Comparison of ENCODE assay signal across 12 cellular contexts in the genomic region with DNA sequence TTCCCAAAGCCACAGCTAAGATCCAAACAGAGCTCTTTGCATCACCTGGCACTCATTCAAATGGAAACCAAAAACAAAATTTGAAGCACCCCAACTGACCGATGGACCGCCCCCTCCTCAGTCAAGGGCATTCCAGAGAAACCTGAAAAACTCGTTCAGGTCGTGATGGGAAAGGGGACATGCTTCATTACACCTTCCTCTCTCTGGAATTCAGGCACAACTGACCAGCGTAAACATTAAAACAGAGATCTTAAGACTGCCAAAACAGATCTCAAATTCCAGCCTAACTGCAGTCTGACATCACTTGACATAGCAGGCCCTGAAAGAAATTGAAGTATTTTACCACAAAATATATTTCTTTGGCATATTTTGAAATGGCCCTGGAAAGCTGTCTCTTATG. TPM values are rescaled to one million over a fixed set of nuclear protein-coding genes. Genes with fewer than 3 reads are reported as not detected.
DNase-seq lines count a peak whose midpoint lies in the region; ATAC-seq and TF ChIP-seq lines count a peak whose summit lies in the region.
"Had no signal": no experiment of that assay in that cellular context is flagged by ENCODE, and none has a peak within 500 bp of the region (broad histone marks: within the 10 kb centered on the region; RNA-seq: fewer than 3 reads in every experiment).

No MANE protein-coding gene starts in this region.

- no peaks in the 10 kb centered on the region for H3K9me2 ChIP-seq in GM23338 (ENCODE audit: insufficient read depth)
- H3K9me2 ChIP-seq in OCI-LY7 (ENCODE audit: insufficient read depth, low read length), result no peaks in the 10 kb centered on the region

- peak; percentile 94 for DNase-seq in GM23338 (ENCODE audit: low spot score)
- no peak for DNase-seq in OCI-LY7 (ENCODE audit: low spot score)
- DNase-seq in islet precursor cell, result peak; percentile 85
- DNase-seq in gastrocnemius medialis, result no peak
- no peak for DNase-seq in activated T-helper 1 cell treated with anti-CD3 and anti-CD28 coated beads, Interleukin-12 subunit alpha, Interleukin-12 subunit beta, Interleukin-2, Interleukin-4 antibody, amounts not matched to agents 30 ng/mL and 10 ng/mL and 1 ng/mL, durations not matched to agents 14 hours and 24 hours and 36 hours (ENCODE audit: low spot score)
- DNase-seq in COLO829 (ENCODE audit: low spot score), result no peak
- DNase-seq: cerebellar nuclear complex, NCI-H1694 treated with DMSO at 0.1 percent for 48 hours had no signal

- peaks cover 57% of the 10 kb centered on the region for H3K4me1 Mint-ChIP-seq in GM23338
- peaks cover 9% of the 10 kb centered on the region for H3K4me1 Mint-ChIP-seq in activated T-helper 1 cell treated with anti-CD3 and anti-CD28 coated beads, Interleukin-12 subunit alpha, Interleukin-12 subunit beta, Interleukin-2, Interleukin-4 antibody, amounts not matched to agents 30 ng/mL and 10 ng/mL and 1 ng/mL, durations not matched to agents 14 hours and 24 hours and 36 hours (ENCODE audit: low read depth)

- no peaks in the 10 kb centered on the region for H4K20me1 ChIP-seq in GM23338 (replicated peaks; ENCODE audit: insufficient read depth)
- H4K20me1 ChIP-seq in OCI-LY7 (ENCODE audit: insufficient read depth, low read length), result no peaks in the 10 kb centered on the region; the same call in none of the 2 replicates

- intact Hi-C loops in OCI-LY7 (cut with micrococcal nuclease; ENCODE audit: unreplicated experiment) (loop anchor here (10.0 kb wide), 1 partner anchor 776 kb away; no protein-coding TSS in a partner anchor), gastrocnemius medialis (cut with DNase I; ENCODE audit: low total_unique reads) (no loop called here)
- intact Hi-C loops in activated T-helper 1 cell treated with anti-CD3 and anti-CD28 coated beads, Interleukin-12 subunit alpha, Interleukin-12 subunit beta, Interleukin-2, Interleukin-4 antibody, amounts not matched to agents 30 ng/mL and 10 ng/mL and 1 ng/mL, durations not matched to agents 14 hours and 24 hours and 36 hours (cut with micrococcal nuclease), result no loop called here

- in situ Hi-C loops in gastrocnemius medialis (cut with MboI; ENCODE audit: low sequenced_read_pairs in 4 of 4), result no loop called here

- H3K4me3 ChIP-seq in GM23338, result peak overlapping the region; percentile 8; the same call in 1 of the 2 replicates
- H3K4me3 ChIP-seq in OCI-LY7 (ENCODE audit: low read depth, low read length, poor library complexity, severe bottlenecking), result peak overlapping the region; percentile 58
- H3K4me3 ChIP-seq in gastrocnemius medialis, result no peak overlapping the region

- H3K27me3 Mint-ChIP-seq in GM23338 (ENCODE audit: insufficient read depth, low read depth, poor library complexity), result peaks cover 4% of the 10 kb centered on the region
- H3K27me3 Mint-ChIP-seq in activated T-helper 1 cell treated with anti-CD3 and anti-CD28 coated beads, Interleukin-12 subunit alpha, Interleukin-12 subunit beta, Interleukin-2, Interleukin-4 antibody, amounts not matched to agents 30 ng/mL and 10 ng/mL and 1 ng/mL, durations not matched to agents 14 hours and 24 hours and 36 hours (ENCODE audit: insufficient read depth), result no peaks in the 10 kb centered on the region
- H3K27me3 Mint-ChIP-seq: activated naive CD8-positive, alpha-beta T cell had no signal

- H3K9me3 ChIP-seq in OCI-LY7 (ENCODE audit: low read length) (no peaks in the 10 kb centered on the region; the same call in 1 of the 2 replicates), gastrocnemius medialis (no peaks in the 10 kb centered on the region)

- CTCF ChIA-PET in OCI-LY7 (lab: Charles Lee; ENCODE audit: unreplicated experiment), result interaction anchor here (0.7 to 1.0 kb wide), 2 partner anchors 10 to 21 kb away, joined by 3 read pairs; no protein-coding TSS in a partner anchor

- POLR2A ChIA-PET in OCI-LY7 (lab: Charles Lee), result interaction anchor here (0.6 to 7.4 kb wide), 6 partner anchors 8 to 140 kb away, joined by 3 to 105 read pairs (median 4); no protein-coding TSS in a partner anchor

- H3K27ac ChIP-seq in GM23338 (ENCODE audit: low read depth), result peak overlapping the region; percentile 89
- peak overlapping the region; percentile 98 for H3K27ac ChIP-seq in OCI-LY7 (ENCODE audit: low read depth, low read length, poor library complexity, severe bottlenecking)
- peak overlapping the region in 3 of 4 donors; percentile 66 to 78 (median 68) for H3K27ac ChIP-seq in gastrocnemius medialis
- H3K27ac ChIP-seq: epithelial cell of prostate had no signal

- H3K27ac Mint-ChIP-seq in GM23338, result peak overlapping the region; percentile 89
- H3K27ac Mint-ChIP-seq in activated T-helper 1 cell treated with anti-CD3 and anti-CD28 coated beads, Interleukin-12 subunit alpha, Interleukin-12 subunit beta, Interleukin-2, Interleukin-4 antibody, amounts not matched to agents 30 ng/mL and 10 ng/mL and 1 ng/mL, durations not matched to agents 14 hours and 24 hours and 36 hours, result no peak overlapping the region
- H3K27ac Mint-ChIP-seq: activated naive CD8-positive, alpha-beta T cell had no signal

- ATAC-seq in GM23338 (peak; percentile 69), gastrocnemius medialis (no peak), HG03521 (IDR thresholded peaks at IDR 0.05; ENCODE audit: unreplicated experiment) (no peak), GM19395 (IDR thresholded peaks at IDR 0.05; ENCODE audit: unreplicated experiment) (no peak)

- peaks cover 3% of the 10 kb centered on the region; the same call in 2 of the 3 replicates for H3K9me3 Mint-ChIP-seq in GM23338
- no peaks in the 10 kb centered on the region for H3K9me3 Mint-ChIP-seq in activated T-helper 1 cell treated with anti-CD3 and anti-CD28 coated beads, Interleukin-12 subunit alpha, Interleukin-12 subunit beta, Interleukin-2, Interleukin-4 antibody, amounts not matched to agents 30 ng/mL and 10 ng/mL and 1 ng/mL, durations not matched to agents 14 hours and 24 hours and 36 hours

- peak overlapping the region; percentile 51 for H3K4me3 Mint-ChIP-seq in GM23338
- no peak overlapping the region for H3K4me3 Mint-ChIP-seq in activated T-helper 1 cell treated with anti-CD3 and anti-CD28 coated beads, Interleukin-12 subunit alpha, Interleukin-12 subunit beta, Interleukin-2, Interleukin-4 antibody, amounts not matched to agents 30 ng/mL and 10 ng/mL and 1 ng/mL, durations not matched to agents 14 hours and 24 hours and 36 hours
- H3K4me3 Mint-ChIP-seq: activated naive CD8-positive, alpha-beta T cell had no signal

- no peaks in the 10 kb centered on the region for H3K27me3 ChIP-seq in GM23338 (ENCODE audit: insufficient read depth)
- no peaks in the 10 kb centered on the region for H3K27me3 ChIP-seq in gastrocnemius medialis

- TF ChIP-seq CTCF in GM23338 (conservative IDR thresholded peaks at IDR 0.05; ENCODE audit: low read depth in 2 of 2), result no peak
- no peak for TF ChIP-seq CTCF in OCI-LY7 (conservative IDR thresholded peaks at IDR 0.05; ENCODE audit: low read length)
- TF ChIP-seq CTCF in gastrocnemius medialis (IDR thresholded peaks at IDR 0.05 in 4 of 5, conservative IDR thresholded peaks at IDR 0.05 in 1 of 5), result no peak

- peaks cover 4% of the 10 kb centered on the region; the same call in 2 of the 3 replicates for H3K36me3 Mint-ChIP-seq in GM23338 (ENCODE audit: low read depth)
- peaks cover 4% of the 10 kb centered on the region for H3K36me3 Mint-ChIP-seq in activated T-helper 1 cell treated with anti-CD3 and anti-CD28 coated beads, Interleukin-12 subunit alpha, Interleukin-12 subunit beta, Interleukin-2, Interleukin-4 antibody, amounts not matched to agents 30 ng/mL and 10 ng/mL and 1 ng/mL, durations not matched to agents 14 hours and 24 hours and 36 hours (ENCODE audit: low read depth)

- no TSS peak for BruUV-seq in OCI-LY7 (replicated peaks; lab: Mats Ljungman, UMichigan)

- no peaks in the 10 kb centered on the region for H3F3A ChIP-seq in GM23338 (replicated peaks; ENCODE audit: low read depth)

- H3K4me2 ChIP-seq in GM23338, result peak overlapping the region; percentile 13
- H3K4me2 ChIP-seq in OCI-LY7 (ENCODE audit: low read length), result peak overlapping the region; percentile 76

- TF ChIP-seq POLR2A in gastrocnemius medialis (IDR thresholded peaks at IDR 0.05), result no peak

- H3K4me1 ChIP-seq in GM23338 (ENCODE audit: insufficient read depth), result peaks cover 47% of the 10 kb centered on the region
- H3K4me1 ChIP-seq in OCI-LY7 (ENCODE audit: insufficient read depth, low read length, poor library complexity, severe bottlenecking), result peaks cover 94% of the 10 kb centered on the region
- H3K4me1 ChIP-seq in gastrocnemius medialis, result peaks cover 17 to 20% of the 10 kb centered on the region in 2 donors

- no peak overlapping the region for H2AFZ ChIP-seq in GM23338
- no peak overlapping the region for H2AFZ ChIP-seq in OCI-LY7 (ENCODE audit: low read length)

- H3K79me2 ChIP-seq in GM23338 (replicated peaks; ENCODE audit: insufficient read depth) (peaks cover 79% of the 10 kb centered on the region), OCI-LY7 (ENCODE audit: insufficient read depth, low read depth, low read length) (peaks cover 98% of the 10 kb centered on the region)

- no peaks in the 10 kb centered on the region for H3K36me3 ChIP-seq in GM23338 (ENCODE audit: insufficient read depth)
- H3K36me3 ChIP-seq in OCI-LY7 (ENCODE audit: insufficient read depth, low read length), result peaks cover 70% of the 10 kb centered on the region
- H3K36me3 ChIP-seq in gastrocnemius medialis, result no peaks in the 10 kb centered on the region

TF ChIP-seq in GM23338, 12 proteins besides CTCF, POLR2A, EP300 and RAD21 (continues in another document):
- TF ChIP-seq, protein P1, sequence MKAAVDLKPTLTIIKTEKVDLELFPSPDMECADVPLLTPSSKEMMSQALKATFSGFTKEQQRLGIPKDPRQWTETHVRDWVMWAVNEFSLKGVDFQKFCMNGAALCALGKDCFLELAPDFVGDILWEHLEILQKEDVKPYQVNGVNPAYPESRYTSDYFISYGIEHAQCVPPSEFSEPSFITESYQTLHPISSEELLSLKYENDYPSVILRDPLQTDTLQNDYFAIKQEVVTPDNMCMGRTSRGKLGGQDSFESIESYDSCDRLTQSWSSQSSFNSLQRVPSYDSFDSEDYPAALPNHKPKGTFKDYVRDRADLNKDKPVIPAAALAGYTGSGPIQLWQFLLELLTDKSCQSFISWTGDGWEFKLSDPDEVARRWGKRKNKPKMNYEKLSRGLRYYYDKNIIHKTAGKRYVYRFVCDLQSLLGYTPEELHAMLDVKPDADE (IDR thresholded peaks at IDR 0.05), result no peak
- TF ChIP-seq JUNB (IDR thresholded peaks at IDR 0.05; ENCODE audit: unreplicated experiment) (no peak), POLR2AphosphoS5 (IDR thresholded peaks at IDR 0.05; ENCODE audit: low read depth) (no peak)

RNA-seq across cellular contexts. Expression of a gene that starts 28.5 kb away (rescaled TPM):
- not detected in 2 replicates for total RNA-seq in GM23338 (2014; rRNA removed; shearing (Covaris generic))
- 1.1 TPM in 1 of 2 replicates, not detected in the other for polyA plus RNA-seq in GM23338 (2016; fragmentation: Nextera tagmentation; extraction: Ambion mirVana)
- 1.0 and 1.6 TPM in 2 replicates for total RNA-seq in OCI-LY7 (2014; rRNA removed; shearing (Covaris generic))
- total RNA-seq in OCI-LY7 (2022), result 1.7 and 2.0 TPM in 2 replicates
- 1 to 10 TPM in 1 of 4 donors, not detected in 3; 2.1 TPM for total RNA-seq in gastrocnemius medialis
- total RNA-seq in activated T-helper 1 cell treated with anti-CD3 and anti-CD28 coated beads, Interleukin-12 subunit alpha, Interleukin-12 subunit beta, Interleukin-2, Interleukin-4 antibody, amounts not matched to agents 30 ng/mL and 10 ng/mL and 1 ng/mL, durations not matched to agents 14 hours and 24 hours and 36 hours, result 0.29 and 0.66 TPM in 2 replicates

Comparison
In these comparisons a context has a peak if more than half of its experiments do, and no peak if none do; other contexts are left out.
1. DNase-seq: peak in GM23338 (single experiment) and islet precursor cell (single experiment); none in OCI-LY7 (single experiment), gastrocnemius medialis (0 of 2), activated T-helper 1 cell treated with anti-CD3 and anti-CD28 coated beads, Interleukin-12 subunit alpha, Interleukin-12 subunit beta, Interleukin-2, Interleukin-4 antibody, amounts not matched to agents 30 ng/mL and 10 ng/mL and 1 ng/mL, durations not matched to agents 14 hours and 24 hours and 36 hours (single experiment) and COLO829 (single experiment).
2. H3K4me3 ChIP-seq: peak in GM23338 (single experiment) and OCI-LY7 (single experiment); none in gastrocnemius medialis (0 of 4).
3. Peak in every context shown above with its lines, with median percentiles within 50 percentile points of each other: H3K27ac ChIP-seq.